Comparison of ENCODE assay signal across 30 cellular contexts in the genomic region with DNA sequence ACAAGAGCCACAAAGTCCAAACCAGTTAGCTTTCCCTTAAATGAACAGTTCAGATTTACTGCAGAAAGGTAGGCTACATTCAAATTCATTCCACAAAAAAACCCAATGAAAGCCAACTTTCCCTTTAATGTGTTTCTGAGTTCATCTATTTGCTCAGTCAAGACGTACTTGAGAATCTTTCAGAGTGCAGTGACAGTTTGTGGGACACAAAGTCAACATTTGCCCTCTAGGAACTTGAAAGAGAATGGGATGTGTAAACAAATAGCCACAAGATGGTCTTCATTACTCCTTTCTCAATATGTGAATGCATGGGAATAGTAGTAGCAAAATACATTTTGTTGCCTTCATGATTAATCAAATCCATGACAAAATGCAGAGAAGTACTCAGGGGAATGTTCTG. TPM values are rescaled to one million over a fixed set of nuclear protein-coding genes. Genes with fewer than 3 reads are reported as not detected.
"Had no signal": no experiment of that assay in that cellular context is flagged by ENCODE, and none has a peak within 500 bp of the region (broad histone marks: within the 10 kb centered on the region; RNA-seq: fewer than 3 reads in every experiment).

No MANE protein-coding gene starts in this region.

- H3K27me3 ChIP-seq: ascending aorta had no signal

- DNase-seq: activated CD4-positive, alpha-beta T cell treated with anti-CD3 and anti-CD28 coated beads, Interleukin-2, amount 10 ng/mL, durations not matched to agents 24 days and 14 days; activated CD4-positive, alpha-beta T cell treated with anti-CD3 and anti-CD28 coated beads, Interleukin-2, amount 50 U/mL, for 4 hours; activated CD8-positive, alpha-beta T cell treated with anti-CD3 and anti-CD28 coated beads for 36 hours; activated gamma-delta T cell; activated naive CD4-positive, alpha-beta T cell treated with Interleukin-2 at 50 U/mL for 16 hours; activated naive CD8-positive, alpha-beta T cell treated with anti-CD3 and anti-CD28 coated beads, Interleukin-2, amount 10 ng/mL, durations not matched to agents 7 days and 5 days; activated T-cell treated with anti-CD3 and anti-CD28 coated beads, Interleukin-2, amount 50 U/mL, for 1 hour; activated T-cell treated with anti-CD3 and anti-CD28 coated beads, Interleukin-2, amount 50 U/mL, for 72 hours; amygdala; NCI-H1092 treated with DMSO at 0.1 percent for 48 hours; NCI-H146; NCI-H187; NCI-H2029 treated with DMSO at 0.1 percent for 48 hours; NCI-H2107; NCI-H2171; NCI-H2227 treated with DMSO at 0.1 percent for 48 hours; NCI-H446; NCI-H524 treated with DMSO at 0.1 percent for 48 hours; PC-9; Right ventricle myocardium superior; SW 1271; T-helper 1 cell had no signal

- H3K4me3 ChIP-seq: ascending aorta, PC-9 had no signal

- H3K4me1 ChIP-seq: ascending aorta had no signal

- H3K27ac ChIP-seq: ascending aorta, KMS-11, PC-9 had no signal

- H3K9me3 ChIP-seq: ascending aorta had no signal

- H3K9ac ChIP-seq: KMS-11 had no signal

- H3K4me2 ChIP-seq: KMS-11, PC-9 had no signal

- H2AFZ ChIP-seq: PC-9 had no signal

RNA-seq across cellular contexts. Expression of a gene that starts 38.6 kb away (rescaled TPM):
- total RNA-seq: activated CD4-positive, alpha-beta T cell treated with anti-CD3 and anti-CD28 coated beads, Interleukin-2, amount 10 ng/mL, durations not matched to agents 24 days and 14 days; activated CD8-positive, alpha-beta memory T cell treated with anti-CD3 and anti-CD28 coated beads for 36 hours; activated CD8-positive, alpha-beta T cell treated with anti-CD3 and anti-CD28 coated beads for 36 hours; activated naive CD8-positive, alpha-beta T cell treated with anti-CD3 and anti-CD28 coated beads, Interleukin-2, amount 10 ng/mL, durations not matched to agents 7 days and 5 days; activated T-cell treated with anti-CD3 and anti-CD28 coated beads, Interleukin-2, amount 50 U/mL, for 72 hours; activated T-helper 2 cell treated with anti-CD3 and anti-CD28 coated beads, Interferon-gamma antibody, Interleukin-2, Interleukin-4, amounts not matched to agents 10 μg/mL and 5 μg/mL and 100 μg/mL, durations not matched to agents 14 hours and 24 hours and 36 hours; ascending aorta; cardiac septum; LHCN-M2; OCI-LY7; PC-9; Right ventricle myocardium superior; T-helper 2 cell treated with Interferon-gamma antibody and Interleukin-4, amounts not matched to agents 100 ng/mL and 5 ng/mL, for 36 hours had no signal
